In genomic region chr11:19723572-19724342, GRCh38 we compare ENCODE assay signal across 8 cellular contexts. TPM values are rescaled to one million over a fixed set of nuclear protein-coding genes. Genes with fewer than 3 reads are reported as not detected.
A peak's percentile ranks its signal among the peaks of the same experiment; 100 is the strongest.
DNase-seq lines count a peak whose midpoint lies in the region; ATAC-seq lines count a peak whose summit lies in the region.

No MANE protein-coding gene starts in this region.

- peak; percentile 23 for DNase-seq in NK-92 treated with Interleukin-12 subunit alpha and Interleukin-12 subunit beta, amount 100 ng/mL, for 24 hours (lab: John Stamatoyannopoulos, UW)
- DNase-seq in NK-92 (lab: John Stamatoyannopoulos, UW; ENCODE audit: unreplicated experiment), result no peak
- DNase-seq in astrocyte of the hippocampus (ENCODE audit: low read depth, low spot score), result peak; percentile 80
- DNase-seq in left lobe of liver (ENCODE audit: low spot score), result peak; percentile 85
- DNase-seq in ureter (ENCODE audit: low spot score), result peak; percentile 59
- no peak for DNase-seq in UCSD-AML1 (lab: John Stamatoyannopoulos, UW; ENCODE audit: unreplicated experiment)
- DNase-seq in HuH-7 (ENCODE audit: low spot score), result no peak

- ATAC-seq in left lobe of liver (peak; percentile 90), HG03175 (IDR thresholded peaks at IDR 0.05; ENCODE audit: unreplicated experiment) (no peak)

RNA-seq across cellular contexts. Expression of gene NAV2, which starts 11.1 kb away (rescaled TPM):
- total RNA-seq in left lobe of liver, result 32.0 TPM
- total RNA-seq in ureter, result 47.3 TPM

Comparison
In these comparisons a context has a peak if more than half of its experiments do, and no peak if none do; other contexts are left out.
1. DNase-seq: peak in NK-92 treated with Interleukin-12 subunit alpha and Interleukin-12 subunit beta, amount 100 ng/mL, for 24 hours (single experiment), astrocyte of the hippocampus (single experiment), left lobe of liver (single experiment) and ureter (single experiment); none in NK-92 (single experiment), UCSD-AML1 (single experiment) and HuH-7 (single experiment).